Comparison of ENCODE assay signal across 8 cellular contexts in genomic region chr1:161621181-161622000, GRCh38. TPM values are rescaled to one million over a fixed set of nuclear protein-coding genes. Genes with fewer than 3 reads are reported as not detected.
DNase-seq lines count a peak whose midpoint lies in the region; TF ChIP-seq lines count a peak whose summit lies in the region.
"Not testable (repeated sequence)": the region's sequence is repeated elsewhere in the genome, so short reads cannot be mapped to it uniquely, and the experiment has no call there.

No MANE protein-coding gene starts in this region.

- H2BK5ac ChIP-seq in trophoblast cell (ENCODE audit: low read depth, low read length, poor library complexity) = not testable (repeated sequence)

- POLR2A ChIA-PET in HEK293 (lab: Yijun Ruan, JAX) = not testable (repeated sequence)

- H3K9me3 Mint-ChIP-seq in stimulated activated naive CD8-positive, alpha-beta T cell treated with anti-CD3 and anti-CD28 coated beads, Interleukin-15, Interleukin-2, amounts not matched to agents 100 ng/mL and 50 ng/mL, for 24 hours = not testable (repeated sequence)

- not testable (repeated sequence) for H3K36me3 Mint-ChIP-seq in stimulated activated naive CD8-positive, alpha-beta T cell treated with anti-CD3 and anti-CD28 coated beads, Interleukin-15, Interleukin-2, amounts not matched to agents 100 ng/mL and 50 ng/mL, for 24 hours (ENCODE audit: low read depth)

- H2AK5ac ChIP-seq in trophoblast cell (ENCODE audit: low read length) = not testable (repeated sequence)

- not testable (repeated sequence) for H3K79me2 ChIP-seq in trophoblast cell (ENCODE audit: control insufficient read depth, insufficient read depth, low read length, poor library complexity)

- peak; percentile 91 for DNase-seq in ELF-1 (ENCODE audit: low read depth, low spot score)
- peak; percentile 73 for DNase-seq in NCI-H226
- DNase-seq in activated CD4-positive, alpha-beta T cell treated with anti-CD3 and anti-CD28 coated beads, Interleukin-2, amount 50 U/mL, for 1 hour = peak; percentile 80
- DNase-seq in caudate nucleus (lab: John Stamatoyannopoulos, UW) = peak in 56 of 61 donors; percentile 5 to 94 (median 64)
- DNase-seq in iPS DF 19.7 (ENCODE audit: low read depth, low spot score) = peak; percentile 47
- DNase-seq in trophoblast cell = peak; percentile 21 to 42

- not testable (repeated sequence) for H4K12ac ChIP-seq in trophoblast cell (ENCODE audit: low read depth, low read length)

- not testable (repeated sequence) for H3K9me3 ChIP-seq in HEK293 (ENCODE audit: control insufficient read depth, insufficient read depth, low read depth, low read length); trophoblast cell (ENCODE audit: insufficient read depth, low read depth, low read length)

- peak overlapping the region; percentile 97 for H3K4me3 Mint-ChIP-seq in stimulated activated naive CD8-positive, alpha-beta T cell treated with anti-CD3 and anti-CD28 coated beads, Interleukin-15, Interleukin-2, amounts not matched to agents 100 ng/mL and 50 ng/mL, for 24 hours

- not testable (repeated sequence) for H3K4ac ChIP-seq in trophoblast cell (ENCODE audit: low read depth, low read length)

- not testable (repeated sequence) for H3K14ac ChIP-seq in trophoblast cell (ENCODE audit: low read length)

- H3K27ac ChIP-seq in HEK293 (ENCODE audit: extremely low read depth, low read depth, low read length); trophoblast cell (ENCODE audit: low read depth, low read length): not testable (repeated sequence)
- H3K27ac ChIP-seq in caudate nucleus (ENCODE audit: low read depth, low read length) = peak overlapping the region; percentile 16

- not testable (repeated sequence) for TF ChIP-seq CTCF in HEK293 (tag by site-specific recombination; IDR thresholded peaks at IDR 0.05)

- H3K4me2 ChIP-seq in trophoblast cell (ENCODE audit: low read length) = peak overlapping the region; percentile 46

- not testable (repeated sequence) for H3K27me3 Mint-ChIP-seq in stimulated activated naive CD8-positive, alpha-beta T cell treated with anti-CD3 and anti-CD28 coated beads, Interleukin-15, Interleukin-2, amounts not matched to agents 100 ng/mL and 50 ng/mL, for 24 hours

- H3K36me3 ChIP-seq in HEK293 (ENCODE audit: control insufficient read depth in 2 of 2, insufficient read depth in 1 of 2, low read length in 2 of 2); trophoblast cell (ENCODE audit: control insufficient read depth in 1 of 2, insufficient read depth in 2 of 2, low read length in 2 of 2): not testable (repeated sequence)

- H3K23ac ChIP-seq in trophoblast cell (ENCODE audit: low read length) = not testable (repeated sequence)

- CTCF ChIA-PET in HEK293 (lab: Yijun Ruan, JAX) = interaction anchor here (0.6 to 0.7 kb wide), 2 partner anchors 66 to 117 kb away, joined by 3 read pairs; no protein-coding TSS in a partner anchor

- H2BK120ac ChIP-seq in trophoblast cell (ENCODE audit: insufficient read depth, low read length, poor library complexity) = not testable (repeated sequence)

- H3K9ac ChIP-seq in trophoblast cell (ENCODE audit: low read length) = not testable (repeated sequence)

- H3K18ac ChIP-seq in trophoblast cell (ENCODE audit: low read length) = not testable (repeated sequence)

- not testable (repeated sequence) for H2BK12ac ChIP-seq in trophoblast cell (ENCODE audit: low read length)

- peak overlapping the region; percentile 50 for H3K4me3 ChIP-seq in HEK293 (ENCODE audit: low read depth, low read length)
- not testable (repeated sequence) for H3K4me3 ChIP-seq in trophoblast cell (ENCODE audit: low read depth, low read length)

- not testable (repeated sequence) for H3K27me3 ChIP-seq in trophoblast cell (ENCODE audit: insufficient read depth, low read length)

- no CpG with 5 or more reads among the region's 41 CpGs for WGBS in trophoblast cell (ENCODE audit: extremely low coverage, insufficient coverage, insufficient read length)

- H4K8ac ChIP-seq in trophoblast cell (ENCODE audit: low read depth, low read length) = not testable (repeated sequence)

- not testable (repeated sequence) for H4K91ac ChIP-seq in trophoblast cell (ENCODE audit: low read depth, low read length)

- peak overlapping the region; percentile 39 for H2AFZ ChIP-seq in trophoblast cell (ENCODE audit: insufficient read depth, low read length, poor library complexity)

- peak overlapping the region; percentile 95 for H3K27ac Mint-ChIP-seq in stimulated activated naive CD8-positive, alpha-beta T cell treated with anti-CD3 and anti-CD28 coated beads, Interleukin-15, Interleukin-2, amounts not matched to agents 100 ng/mL and 50 ng/mL, for 24 hours

- not testable (repeated sequence) for H3K4me1 ChIP-seq in HEK293 (ENCODE audit: control insufficient read depth, insufficient read depth, low read length); trophoblast cell (ENCODE audit: control insufficient read depth in 1 of 2, insufficient read depth in 2 of 2, low read length in 2 of 2)

- not testable (repeated sequence) for H3K79me1 ChIP-seq in trophoblast cell (ENCODE audit: low read length)

- peaks cover 39% of the 10 kb centered on the region for H3K4me1 Mint-ChIP-seq in stimulated activated naive CD8-positive, alpha-beta T cell treated with anti-CD3 and anti-CD28 coated beads, Interleukin-15, Interleukin-2, amounts not matched to agents 100 ng/mL and 50 ng/mL, for 24 hours (ENCODE audit: low read depth)

TF ChIP-seq in HEK293, 187 proteins besides CTCF, POLR2A, EP300 and RAD21 (continues in another document):
- peak; percentile 70 for TF ChIP-seq SP7 (tag by site-specific recombination; IDR thresholded peaks at IDR 0.05)
- peak; percentile 48; the same call in 1 of the 2 replicates for TF ChIP-seq KLF8 (tag by site-specific recombination; IDR thresholded peaks at IDR 0.05)
- TF ChIP-seq ZFP37 (tag by site-specific recombination; IDR thresholded peaks at IDR 0.05) = 0 out of 2 replicates have a peak, but pooled peaks have one; percentile 68
- TF ChIP-seq ZNF366 (tag by site-specific recombination; conservative IDR thresholded peaks at IDR 0.05) = peak; percentile 49
- TF ChIP-seq, protein P1, sequence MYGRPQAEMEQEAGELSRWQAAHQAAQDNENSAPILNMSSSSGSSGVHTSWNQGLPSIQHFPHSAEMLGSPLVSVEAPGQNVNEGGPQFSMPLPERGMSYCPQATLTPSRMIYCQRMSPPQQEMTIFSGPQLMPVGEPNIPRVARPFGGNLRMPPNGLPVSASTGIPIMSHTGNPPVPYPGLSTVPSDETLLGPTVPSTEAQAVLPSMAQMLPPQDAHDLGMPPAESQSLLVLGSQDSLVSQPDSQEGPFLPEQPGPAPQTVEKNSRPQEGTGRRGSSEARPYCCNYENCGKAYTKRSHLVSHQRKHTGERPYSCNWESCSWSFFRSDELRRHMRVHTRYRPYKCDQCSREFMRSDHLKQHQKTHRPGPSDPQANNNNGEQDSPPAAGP (tag by site-specific recombination; IDR thresholded peaks at IDR 0.05) = 0 out of 2 replicates have a peak, but pooled peaks have one; percentile 62
- TF ChIP-seq, protein P2, sequence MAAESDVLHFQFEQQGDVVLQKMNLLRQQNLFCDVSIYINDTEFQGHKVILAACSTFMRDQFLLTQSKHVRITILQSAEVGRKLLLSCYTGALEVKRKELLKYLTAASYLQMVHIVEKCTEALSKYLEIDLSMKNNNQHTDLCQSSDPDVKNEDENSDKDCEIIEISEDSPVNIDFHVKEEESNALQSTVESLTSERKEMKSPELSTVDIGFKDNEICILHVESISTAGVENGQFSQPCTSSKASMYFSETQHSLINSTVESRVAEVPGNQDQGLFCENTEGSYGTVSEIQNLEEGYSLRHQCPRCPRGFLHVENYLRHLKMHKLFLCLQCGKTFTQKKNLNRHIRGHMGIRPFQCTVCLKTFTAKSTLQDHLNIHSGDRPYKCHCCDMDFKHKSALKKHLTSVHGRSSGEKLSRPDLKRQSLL (tag by site-specific recombination; IDR thresholded peaks at IDR 0.05) = peak; percentile 66; the same call in 1 of the 2 replicates
- TF ChIP-seq, protein P3, sequence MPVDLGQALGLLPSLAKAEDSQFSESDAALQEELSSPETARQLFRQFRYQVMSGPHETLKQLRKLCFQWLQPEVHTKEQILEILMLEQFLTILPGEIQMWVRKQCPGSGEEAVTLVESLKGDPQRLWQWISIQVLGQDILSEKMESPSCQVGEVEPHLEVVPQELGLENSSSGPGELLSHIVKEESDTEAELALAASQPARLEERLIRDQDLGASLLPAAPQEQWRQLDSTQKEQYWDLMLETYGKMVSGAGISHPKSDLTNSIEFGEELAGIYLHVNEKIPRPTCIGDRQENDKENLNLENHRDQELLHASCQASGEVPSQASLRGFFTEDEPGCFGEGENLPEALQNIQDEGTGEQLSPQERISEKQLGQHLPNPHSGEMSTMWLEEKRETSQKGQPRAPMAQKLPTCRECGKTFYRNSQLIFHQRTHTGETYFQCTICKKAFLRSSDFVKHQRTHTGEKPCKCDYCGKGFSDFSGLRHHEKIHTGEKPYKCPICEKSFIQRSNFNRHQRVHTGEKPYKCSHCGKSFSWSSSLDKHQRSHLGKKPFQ (tag by site-specific recombination; IDR thresholded peaks at IDR 0.05) = 0 out of 2 replicates have a peak, but pooled peaks have one; percentile 24
- TF ChIP-seq, protein P4, sequence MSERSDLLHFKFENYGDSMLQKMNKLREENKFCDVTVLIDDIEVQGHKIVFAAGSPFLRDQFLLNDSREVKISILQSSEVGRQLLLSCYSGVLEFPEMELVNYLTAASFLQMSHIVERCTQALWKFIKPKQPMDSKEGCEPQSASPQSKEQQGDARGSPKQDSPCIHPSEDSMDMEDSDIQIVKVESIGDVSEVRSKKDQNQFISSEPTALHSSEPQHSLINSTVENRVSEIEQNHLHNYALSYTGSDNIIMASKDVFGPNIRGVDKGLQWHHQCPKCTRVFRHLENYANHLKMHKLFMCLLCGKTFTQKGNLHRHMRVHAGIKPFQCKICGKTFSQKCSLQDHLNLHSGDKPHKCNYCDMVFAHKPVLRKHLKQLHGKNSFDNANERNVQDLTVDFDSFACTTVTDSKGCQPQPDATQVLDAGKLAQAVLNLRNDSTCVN (tag by site-specific recombination; optimal IDR thresholded peaks at IDR 0.05) = peak; percentile 43
- 0 out of 2 replicates have a peak, but pooled peaks have one; percentile 35 for TF ChIP-seq ZNF324 (tag by site-specific recombination; IDR thresholded peaks at IDR 0.05)
- TF ChIP-seq ZNF10 (tag by site-specific recombination; IDR thresholded peaks at IDR 0.05) = 0 out of 2 replicates have a peak, but pooled peaks have one; percentile 24
- 0 out of 2 replicates have a peak, but pooled peaks have one; percentile 22 for TF ChIP-seq PRDM1 (tag by site-specific recombination; IDR thresholded peaks at IDR 0.05)
- 0 out of 2 replicates have a peak, but pooled peaks have one; percentile 16 for TF ChIP-seq ZNF394 (tag by site-specific recombination; IDR thresholded peaks at IDR 0.05; ENCODE audit: borderline replicate concordance)
- peak; percentile 79 for TF ChIP-seq ZNF629 (tag by site-specific recombination; IDR thresholded peaks at IDR 0.05)
- TF ChIP-seq KLF1 (tag by site-specific recombination; IDR thresholded peaks at IDR 0.05) = peak; percentile 56
- peak; percentile 77 for TF ChIP-seq ZNF2 (tag by site-specific recombination; IDR thresholded peaks at IDR 0.05)

RNA-seq across cellular contexts. Expression of gene FCGR3B, which starts 9.6 kb away (rescaled TPM):
- not detected in 2 replicates for polyA plus RNA-seq in trophoblast cell (2013)

RNA-seq across cellular contexts. Expression of gene FCGR2B, which starts 41.6 kb away (rescaled TPM):
- polyA plus RNA-seq in trophoblast cell (2013) = not detected in 2 replicates

Comparison
In these comparisons a context has a peak if more than half of its experiments do, and no peak if none do; other contexts are left out.
1. DNase-seq: peak in every context shown above with its lines; median percentile 91 in ELF-1; 80 in activated CD4-positive, alpha-beta T cell treated with anti-CD3 and anti-CD28 coated beads, Interleukin-2, amount 50 U/mL, for 1 hour; 73 in NCI-H226; 64 in caudate nucleus; 47 in iPS DF 19.7; 32 in trophoblast cell.